ENCODE assay signal across 13 cellular contexts in the genomic region with DNA sequence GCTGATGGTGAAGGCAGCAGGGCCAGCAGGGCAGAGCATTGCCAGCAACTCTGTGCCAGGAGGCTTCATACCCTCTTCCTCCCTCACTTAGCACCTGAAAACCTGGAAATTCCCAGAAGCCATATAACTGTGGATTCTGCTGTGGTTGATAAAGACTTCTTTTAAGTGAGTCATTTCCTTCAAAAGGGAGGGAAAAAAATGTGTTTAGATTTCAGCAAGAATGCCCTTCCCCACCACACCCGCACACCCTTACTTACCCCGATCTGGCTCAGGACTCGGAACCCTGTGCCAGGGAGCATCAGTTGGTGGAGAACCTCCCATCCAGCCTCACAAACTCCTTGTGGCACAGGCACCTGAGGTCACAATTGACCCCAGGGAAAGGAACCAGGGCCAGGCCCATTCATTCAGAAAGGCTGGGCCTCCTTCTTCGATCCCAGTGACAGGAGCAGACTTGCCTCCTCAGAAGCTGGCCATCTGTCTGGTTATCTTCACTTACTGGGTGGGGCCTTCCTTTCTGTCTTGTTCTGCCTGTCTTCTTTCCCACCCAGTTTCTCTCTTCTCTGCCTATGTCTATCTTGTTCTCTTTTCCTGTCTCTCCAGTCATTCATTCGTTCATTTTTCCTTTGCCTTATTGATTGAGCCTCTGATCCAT.
DNase-seq lines count a peak whose midpoint lies in the region; ATAC-seq and TF ChIP-seq lines count a peak whose summit lies in the region.
"Had no signal": no experiment of that assay in that cellular context is flagged by ENCODE, and none has a peak within 500 bp of the region (broad histone marks: within the 10 kb centered on the region; RNA-seq: fewer than 3 reads in every experiment).

No MANE protein-coding gene starts in this region.

- peaks cover 2% of the 10 kb centered on the region for H3K4me1 Mint-ChIP-seq in T-helper 2 cell treated with Interferon-gamma antibody and Interleukin-4, amounts not matched to agents 5 μg/mL and 100 μg/mL, for 36 hours (ENCODE audit: low read depth)
- H3K4me1 Mint-ChIP-seq: activated CD4-positive, alpha-beta T cell treated with anti-CD3 and anti-CD28 coated beads, Interleukin-2, amount 10 ng/mL, durations not matched to agents 7 days and 5 days had no signal

- H3K27ac Mint-ChIP-seq in T-helper 2 cell treated with Interferon-gamma antibody and Interleukin-4, amounts not matched to agents 5 μg/mL and 100 μg/mL, for 36 hours, result no peak overlapping the region
- H3K27ac Mint-ChIP-seq in activated naive CD4-positive, alpha-beta T cell treated with anti-CD3 and anti-CD28 coated beads, Interleukin-2, amount 50 U/mL, for 72 hours, result peak overlapping the region in 1 of 2 donors; percentile 75
- H3K27ac Mint-ChIP-seq: activated CD4-positive, alpha-beta T cell treated with anti-CD3 and anti-CD28 coated beads, Interleukin-2, amount 10 ng/mL, durations not matched to agents 7 days and 5 days; memory B cell had no signal

- H3K9me3 Mint-ChIP-seq in T-helper 2 cell treated with Interferon-gamma antibody and Interleukin-4, amounts not matched to agents 5 μg/mL and 100 μg/mL, for 36 hours, result no peaks in the 10 kb centered on the region
- peaks cover 0 to 4% of the 10 kb centered on the region in 2 donors for H3K9me3 Mint-ChIP-seq in activated naive CD4-positive, alpha-beta T cell treated with anti-CD3 and anti-CD28 coated beads, Interleukin-2, amount 50 U/mL, for 72 hours
- H3K9me3 Mint-ChIP-seq: activated CD4-positive, alpha-beta T cell treated with anti-CD3 and anti-CD28 coated beads, Interleukin-2, amount 10 ng/mL, durations not matched to agents 7 days and 5 days had no signal

- no peak for ATAC-seq in HG03520 (IDR thresholded peaks at IDR 0.05; ENCODE audit: unreplicated experiment)
- ATAC-seq in activated naive CD4-positive, alpha-beta T cell treated with anti-CD3 and anti-CD28 coated beads, Interleukin-2, amount 50 U/mL, for 72 hours, result no peak

- no peak overlapping the region for H3K4me3 ChIP-seq in astrocyte of the cerebellum (ENCODE audit: low read depth, low read length)
- H3K4me3 ChIP-seq: right atrium auricular region had no signal

- TF ChIP-seq CTCF in AG09319 (IDR thresholded peaks at IDR 0.05; ENCODE audit: low read depth, low read length) (no peak), astrocyte of the cerebellum (IDR thresholded peaks at IDR 0.05; ENCODE audit: low read depth, low read length, missing control alignments) (no peak)

- no peaks in the 10 kb centered on the region for H3K36me3 Mint-ChIP-seq in T-helper 2 cell treated with Interferon-gamma antibody and Interleukin-4, amounts not matched to agents 5 μg/mL and 100 μg/mL, for 36 hours (ENCODE audit: low read depth)
- H3K36me3 Mint-ChIP-seq in activated naive CD4-positive, alpha-beta T cell treated with anti-CD3 and anti-CD28 coated beads, Interleukin-2, amount 50 U/mL, for 72 hours, result no peaks in the 10 kb centered on the region
- H3K36me3 Mint-ChIP-seq: memory B cell had no signal

- peaks cover 4% of the 10 kb centered on the region for H3K27me3 Mint-ChIP-seq in T-helper 2 cell treated with Interferon-gamma antibody and Interleukin-4, amounts not matched to agents 5 μg/mL and 100 μg/mL, for 36 hours (ENCODE audit: low read depth)

- DNase-seq in AG09319 (ENCODE audit: extremely low read depth, low read depth), result peak; percentile 2
- peak; percentile 62 for DNase-seq in HT-29 (ENCODE audit: low spot score)
- DNase-seq in astrocyte of the cerebellum (ENCODE audit: low read depth), result peak; percentile 34
- DNase-seq in kidney glomerular epithelial cell (lab: John Stamatoyannopoulos, UW), result peak; percentile 83
- DNase-seq in T-helper 2 cell treated with Interferon-gamma antibody and Interleukin-4, amounts not matched to agents 5 μg/mL and 100 μg/mL, for 36 hours (ENCODE audit: low spot score), result no peak
- no peak for DNase-seq in activated naive CD4-positive, alpha-beta T cell treated with anti-CD3 and anti-CD28 coated beads, Interleukin-2, amount 50 U/mL, for 72 hours (ENCODE audit: low spot score in 2 of 2)
- DNase-seq in activated naive CD4-positive, alpha-beta T cell treated with Interleukin-2 at 50 U/mL for 16 hours, result no peak
- DNase-seq: activated CD4-positive, alpha-beta T cell treated with anti-CD3 and anti-CD28 coated beads, Interleukin-2, amount 10 ng/mL, durations not matched to agents 7 days and 5 days; COR-L47; NCI-H1436 treated with DMSO at 0.1 percent for 48 hours had no signal

- H3K4me3 Mint-ChIP-seq in T-helper 2 cell treated with Interferon-gamma antibody and Interleukin-4, amounts not matched to agents 5 μg/mL and 100 μg/mL, for 36 hours, result no peak overlapping the region
- H3K4me3 Mint-ChIP-seq: activated CD4-positive, alpha-beta T cell treated with anti-CD3 and anti-CD28 coated beads, Interleukin-2, amount 10 ng/mL, durations not matched to agents 7 days and 5 days; memory B cell had no signal

- in situ Hi-C loops in astrocyte of the cerebellum (cut with HindIII; ENCODE audit: low sequenced_read_pairs), result no loop called here

Comparison
In these comparisons a context has a peak if more than half of its experiments do, and no peak if none do; other contexts are left out.
1. DNase-seq: peak in AG09319 (single experiment), HT-29 (single experiment), astrocyte of the cerebellum (single experiment) and kidney glomerular epithelial cell (single experiment); none in T-helper 2 cell treated with Interferon-gamma antibody and Interleukin-4, amounts not matched to agents 5 μg/mL and 100 μg/mL, for 36 hours (single experiment), activated naive CD4-positive, alpha-beta T cell treated with anti-CD3 and anti-CD28 coated beads, Interleukin-2, amount 50 U/mL, for 72 hours (0 of 2) and activated naive CD4-positive, alpha-beta T cell treated with Interleukin-2 at 50 U/mL for 16 hours (single experiment).